In genomic region chr1:92907949-92908684, GRCh38 we compare ENCODE assay signal across 18 cellular contexts. TPM values are rescaled to one million over a fixed set of nuclear protein-coding genes. Genes with fewer than 3 reads are reported as not detected.
A peak's percentile ranks its signal among the peaks of the same experiment; 100 is the strongest.
DNase-seq lines count a peak whose midpoint lies in the region; ATAC-seq, FAIRE-seq and TF ChIP-seq lines count a peak whose summit lies in the region.
"Had no signal": no experiment of that assay in that cellular context is flagged by ENCODE, and none has a peak within 500 bp of the region (broad histone marks: within the 10 kb centered on the region; RNA-seq: fewer than 3 reads in every experiment).

No MANE protein-coding gene starts in this region.

- no peak overlapping the region for H3K4me3 Mint-ChIP-seq in activated CD8-positive, alpha-beta memory T cell treated with anti-CD3 and anti-CD28 coated beads, Interleukin-2, amount 10 ng/mL, durations not matched to agents 7 days and 5 days
- H3K4me3 Mint-ChIP-seq: activated T-cell treated with anti-CD3 and anti-CD28 coated beads, Interleukin-2, amount 50 U/mL, for 4 hours had no signal

- CTCF ChIA-PET in activated CD8-positive, alpha-beta memory T cell treated with anti-CD3 and anti-CD28 coated beads, Interleukin-2, amount 10 ng/mL, durations not matched to agents 7 days and 5 days (lab: Charles Lee): no interaction called here

- no peaks in the 10 kb centered on the region for H3K79me2 ChIP-seq in ACC112 (ENCODE audit: control insufficient read depth, insufficient read depth, low read length, unreplicated experiment)

- H3K4me1 ChIP-seq in ACC112 (ENCODE audit: control insufficient read depth, insufficient read depth, low read length, unreplicated experiment) (peaks cover 30% of the 10 kb centered on the region), kidney (ENCODE audit: control insufficient read depth in 1 of 2, insufficient read depth in 1 of 2, low read depth in 1 of 2, low read length in 2 of 2) (no peaks in the 10 kb centered on the region)
- H3K4me1 ChIP-seq: BLaER1 had no signal

- H3K36me3 Mint-ChIP-seq in activated CD8-positive, alpha-beta memory T cell treated with anti-CD3 and anti-CD28 coated beads, Interleukin-2, amount 10 ng/mL, durations not matched to agents 7 days and 5 days: peaks cover 20% of the 10 kb centered on the region

- FAIRE-seq in H54 (lab: Jason Lieb, UNC): peak; percentile 43
- no peak for FAIRE-seq in kidney (lab: Jason Lieb, UNC)
- FAIRE-seq: G401.6 had no signal

- DNase-seq in H54 (ENCODE audit: insufficient read length, low spot score) (no peak), SHP77 (lab: John Stamatoyannopoulos, UW) (peak; percentile 39 to 52), kidney glomerular epithelial cell (lab: John Stamatoyannopoulos, UW) (peak; percentile 13), kidney (no peak)
- DNase-seq in activated CD8-positive, alpha-beta memory T cell treated with anti-CD3 and anti-CD28 coated beads, Interleukin-2, amount 10 ng/mL, durations not matched to agents 7 days and 5 days: no peak
- DNase-seq: activated T-cell treated with anti-CD3 and anti-CD28 coated beads, Interleukin-2, amount 50 U/mL, for 4 hours; erythroblast; mucosa of descending colon; NCI-H1436; NK-92 treated with Interleukin-12 subunit alpha and Interleukin-12 subunit beta, amount 100 ng/mL, for 24 hours; stimulated activated CD4-positive, alpha-beta T cell treated with anti-CD3 and anti-CD28 coated beads, Interleukin-1b, Interleukin-23, amount 100 ng/mL, for 48 hours had no signal

- TF ChIP-seq CTCF in kidney (IDR thresholded peaks at IDR 0.05; ENCODE audit: borderline replicate concordance, extremely low read depth, insufficient read depth): no peak

- H3K27me3 ChIP-seq in ACC112 (ENCODE audit: insufficient read depth, low read length): no peaks in the 10 kb centered on the region
- H3K27me3 ChIP-seq: BLaER1, cardiac muscle cell had no signal

- intact Hi-C loops in kidney (cut with DNase I): no loop called here

- H3K9me3 Mint-ChIP-seq in activated CD8-positive, alpha-beta memory T cell treated with anti-CD3 and anti-CD28 coated beads, Interleukin-2, amount 10 ng/mL, durations not matched to agents 7 days and 5 days (ENCODE audit: low read depth): no peaks in the 10 kb centered on the region
- H3K9me3 Mint-ChIP-seq: activated T-cell treated with anti-CD3 and anti-CD28 coated beads, Interleukin-2, amount 50 U/mL, for 4 hours had no signal

- no peaks in the 10 kb centered on the region for H3K27me3 Mint-ChIP-seq in activated CD8-positive, alpha-beta memory T cell treated with anti-CD3 and anti-CD28 coated beads, Interleukin-2, amount 10 ng/mL, durations not matched to agents 7 days and 5 days
- H3K27me3 Mint-ChIP-seq: progenitor cell of endocrine pancreas had no signal

- peaks cover 21% of the 10 kb centered on the region for H3K4me1 Mint-ChIP-seq in activated CD8-positive, alpha-beta memory T cell treated with anti-CD3 and anti-CD28 coated beads, Interleukin-2, amount 10 ng/mL, durations not matched to agents 7 days and 5 days

- no peak for TF ChIP-seq POLR2A in H54 (IDR thresholded peaks at IDR 0.05; ENCODE audit: low read depth, low read length)

- no peak overlapping the region for H3K27ac Mint-ChIP-seq in activated CD8-positive, alpha-beta memory T cell treated with anti-CD3 and anti-CD28 coated beads, Interleukin-2, amount 10 ng/mL, durations not matched to agents 7 days and 5 days
- H3K27ac Mint-ChIP-seq: progenitor cell of endocrine pancreas had no signal

- no peak overlapping the region for H3K9ac ChIP-seq in kidney (ENCODE audit: low read length in 2 of 2)
- H3K9ac ChIP-seq: BLaER1 had no signal

- H3K9me3 ChIP-seq in kidney (ENCODE audit: control insufficient read depth in 1 of 2, low read length in 2 of 2): no peaks in the 10 kb centered on the region
- H3K9me3 ChIP-seq: mucosa of descending colon had no signal

- H2AFZ ChIP-seq in ACC112 (ENCODE audit: low read length, unreplicated experiment): no peak overlapping the region

- no peaks in the 10 kb centered on the region for H3K36me3 ChIP-seq in ACC112 (ENCODE audit: insufficient read depth, low read length)
- H3K36me3 ChIP-seq in kidney (ENCODE audit: control insufficient read depth in 1 of 2, insufficient read depth in 2 of 2, low read length in 2 of 2): no peaks in the 10 kb centered on the region
- H3K36me3 ChIP-seq: BLaER1, cardiac muscle cell had no signal

- no peak for ATAC-seq in GM18858 (IDR thresholded peaks at IDR 0.05; ENCODE audit: unreplicated experiment)
- ATAC-seq in activated CD8-positive, alpha-beta memory T cell treated with anti-CD3 and anti-CD28 coated beads, Interleukin-2, amount 10 ng/mL, durations not matched to agents 7 days and 5 days: no peak
- no peak for ATAC-seq in GM18867 (IDR thresholded peaks at IDR 0.05; ENCODE audit: unreplicated experiment)
- ATAC-seq: activated T-cell treated with anti-CD3 and anti-CD28 coated beads, Interleukin-2, amount 50 U/mL, for 4 hours; mucosa of descending colon had no signal

- H3K27ac ChIP-seq in ACC112 (ENCODE audit: low read depth, low read length): peak overlapping the region; percentile 76
- H3K27ac ChIP-seq in kidney (ENCODE audit: low read depth in 2 of 2, low read length in 2 of 2): no peak overlapping the region
- H3K27ac ChIP-seq: BLaER1, cardiac muscle cell had no signal

- H3K4me3 ChIP-seq in ACC112 (ENCODE audit: low read depth, low read length): no peak overlapping the region
- no peak overlapping the region for H3K4me3 ChIP-seq in kidney (ENCODE audit: low read length in 2 of 2)
- H3K4me3 ChIP-seq: BLaER1, cardiac muscle cell, mucosa of descending colon had no signal

RNA-seq across cellular contexts. Expression of gene DIPK1A, which starts 53.1 kb away (rescaled TPM):
- total RNA-seq in activated CD8-positive, alpha-beta memory T cell treated with anti-CD3 and anti-CD28 coated beads, Interleukin-2, amount 10 ng/mL, durations not matched to agents 7 days and 5 days: 10 to 100 TPM in 1 of 2 experiments, 1 to 10 TPM in 1; 8.6 to 14.3 TPM
- total RNA-seq in kidney: 4.0 TPM
- 6.1 TPM for polyA plus RNA-seq in kidney (ENCODE audit: insufficient read depth, low read depth, low replicate concordance)

Comparison
In these comparisons a context has a peak if more than half of its experiments do, and no peak if none do; other contexts are left out.
1. DNase-seq: peak in SHP77 (2 of 2) and kidney glomerular epithelial cell (single experiment); none in H54 (single experiment), activated CD8-positive, alpha-beta memory T cell treated with anti-CD3 and anti-CD28 coated beads, Interleukin-2, amount 10 ng/mL, durations not matched to agents 7 days and 5 days (single experiment) and kidney (single experiment).